ENCODE assay signal across 1 cellular context in genomic region chr3:39107874-39108308, GRCh38.
TF ChIP-seq lines count a peak whose summit lies in the region.

No MANE protein-coding gene starts in this region.

TF ChIP-seq in K562, 482 proteins besides CTCF, POLR2A, EP300 and RAD21 (continued from another document):
- peak; percentile 29; the same call in 1 of the 2 replicates for TF ChIP-seq TFE3 (CRISPR knock-in tag; IDR thresholded peaks at IDR 0.05)
- TF ChIP-seq ZMIZ1 (IDR thresholded peaks at IDR 0.05; ENCODE audit: low read depth in 2 of 2, low read length in 2 of 2), result no peak
- no peak for TF ChIP-seq CHD2 (IDR thresholded peaks at IDR 0.05; ENCODE audit: low read depth, low read length)
- TF ChIP-seq RNF219 (CRISPR knock-in tag; IDR thresholded peaks at IDR 0.05), result no peak
- TF ChIP-seq ZSCAN32 (CRISPR knock-in tag; IDR thresholded peaks at IDR 0.05), result no peak
- no peak for TF ChIP-seq RBM39 (optimal IDR thresholded peaks at IDR 0.05; ENCODE audit: low read depth, low read length)
- TF ChIP-seq XRCC5 (IDR thresholded peaks at IDR 0.05; ENCODE audit: low read depth, low read length), result no peak
- 0 out of 2 replicates have a peak, but pooled peaks have one; percentile 22 for TF ChIP-seq EHMT2 (IDR thresholded peaks at IDR 0.05)
- peak; percentile 32; the same call in 1 of the 2 replicates for TF ChIP-seq MTA1 (IDR thresholded peaks at IDR 0.05; ENCODE audit: borderline replicate concordance)
- no peak for TF ChIP-seq GMEB1 (CRISPR knock-in tag; IDR thresholded peaks at IDR 0.05)
- TF ChIP-seq ZNF778 (CRISPR knock-in tag; IDR thresholded peaks at IDR 0.05), result no peak
TF ChIP-seq in K562: peak in this region for 21.
